Comparison of ENCODE assay signal across 8 cellular contexts in genomic region chr1:92960395-92961130, GRCh38. TPM values are rescaled to one million over a fixed set of nuclear protein-coding genes. Genes with fewer than 3 reads are reported as not detected.
A peak's percentile ranks its signal among the peaks of the same experiment; 100 is the strongest.
DNase-seq lines count a peak whose midpoint lies in the region; ATAC-seq and TF ChIP-seq lines count a peak whose summit lies in the region.

No MANE protein-coding gene starts in this region.

- peak; percentile 42 for DNase-seq in DMS 273 treated with DMSO at 0.1 percent for 48 hours (lab: John Stamatoyannopoulos, UW)
- peak; percentile 90 for DNase-seq in OCI-LY7 (ENCODE audit: low spot score)
- DNase-seq in activated T-helper 2 cell treated with anti-CD3 and anti-CD28 coated beads, Interferon-gamma antibody, Interleukin-2, Interleukin-4, amounts not matched to agents 10 μg/mL and 5 μg/mL and 100 μg/mL, durations not matched to agents 14 hours and 24 hours and 36 hours (ENCODE audit: low spot score): peak; percentile 64
- peak; percentile 92 for DNase-seq in fibroblast of peridontal ligament (ENCODE audit: extremely low read depth)
- peak; percentile 69 for DNase-seq in natural killer cell
- DNase-seq in stimulated activated naive CD8-positive, alpha-beta T cell treated with anti-CD3 and anti-CD28 coated beads, Interleukin-15, amount 100 ng/mL, for 72 hours: peak in 1 of 2 donors; percentile 75

- CTCF ChIA-PET in OCI-LY7 (lab: Charles Lee; ENCODE audit: unreplicated experiment): interaction anchor here (1.2 to 2.9 kb wide), 5 partner anchors 10 to 101 kb away, joined by 6 to 10 read pairs (median 6); no protein-coding TSS in a partner anchor

- H3K27me3 Mint-ChIP-seq in activated T-helper 2 cell treated with anti-CD3 and anti-CD28 coated beads, Interferon-gamma antibody, Interleukin-2, Interleukin-4, amounts not matched to agents 10 μg/mL and 5 μg/mL and 100 μg/mL, durations not matched to agents 14 hours and 24 hours and 36 hours (ENCODE audit: low read depth): no peaks in the 10 kb centered on the region
- H3K27me3 Mint-ChIP-seq in natural killer cell (ENCODE audit: low read depth in 2 of 2): no peaks in the 10 kb centered on the region
- no peaks in the 10 kb centered on the region for H3K27me3 Mint-ChIP-seq in stimulated activated naive CD8-positive, alpha-beta T cell treated with anti-CD3 and anti-CD28 coated beads, Interleukin-15, amount 100 ng/mL, for 72 hours

- no peaks in the 10 kb centered on the region for H3K9me3 ChIP-seq in HUES48 (ENCODE audit: control insufficient read depth, insufficient read depth, low read length)
- H3K9me3 ChIP-seq in OCI-LY7 (ENCODE audit: low read length): no peaks in the 10 kb centered on the region

- peak overlapping the region; percentile 96 for H3K27ac Mint-ChIP-seq in activated T-helper 2 cell treated with anti-CD3 and anti-CD28 coated beads, Interferon-gamma antibody, Interleukin-2, Interleukin-4, amounts not matched to agents 10 μg/mL and 5 μg/mL and 100 μg/mL, durations not matched to agents 14 hours and 24 hours and 36 hours
- peak overlapping the region; percentile 93 to 95 for H3K27ac Mint-ChIP-seq in natural killer cell
- peak overlapping the region; percentile 95 to 96 for H3K27ac Mint-ChIP-seq in stimulated activated naive CD8-positive, alpha-beta T cell treated with anti-CD3 and anti-CD28 coated beads, Interleukin-15, amount 100 ng/mL, for 72 hours

- peak; percentile 91 for TF ChIP-seq CTCF in OCI-LY7 (conservative IDR thresholded peaks at IDR 0.05; ENCODE audit: low read length)
- peak; percentile 49 for TF ChIP-seq CTCF in natural killer cell (IDR thresholded peaks at IDR 0.05)

- no peaks in the 10 kb centered on the region for H4K20me1 ChIP-seq in OCI-LY7 (ENCODE audit: insufficient read depth, low read length)

- peak overlapping the region; percentile 90 for H3K4me3 ChIP-seq in HUES48 (ENCODE audit: low read depth, low read length)
- peak overlapping the region; percentile 93 for H3K4me3 ChIP-seq in OCI-LY7 (ENCODE audit: low read depth, low read length, poor library complexity, severe bottlenecking)

- POLR2A ChIA-PET in OCI-LY7 (lab: Charles Lee): interaction anchor here (0.6 to 8.8 kb wide), 14 partner anchors 8 to 101 kb away, joined by 3 to 118 read pairs (median 6); no protein-coding TSS in a partner anchor

- ATAC-seq in GM21423 (IDR thresholded peaks at IDR 0.05; ENCODE audit: unreplicated experiment) (peak; percentile 27), natural killer cell (peak; percentile 34 to 63 (median 39))
- ATAC-seq in stimulated activated naive CD8-positive, alpha-beta T cell treated with anti-CD3 and anti-CD28 coated beads, Interleukin-15, amount 100 ng/mL, for 72 hours: peak; percentile 68

- H3K4me3 Mint-ChIP-seq in activated T-helper 2 cell treated with anti-CD3 and anti-CD28 coated beads, Interferon-gamma antibody, Interleukin-2, Interleukin-4, amounts not matched to agents 10 μg/mL and 5 μg/mL and 100 μg/mL, durations not matched to agents 14 hours and 24 hours and 36 hours (ENCODE audit: low read depth): peak overlapping the region; percentile 91
- peak overlapping the region; percentile 95 for H3K4me3 Mint-ChIP-seq in natural killer cell
- peak overlapping the region; percentile 92 to 93 for H3K4me3 Mint-ChIP-seq in stimulated activated naive CD8-positive, alpha-beta T cell treated with anti-CD3 and anti-CD28 coated beads, Interleukin-15, amount 100 ng/mL, for 72 hours

- H3K27me3 ChIP-seq in HUES48 (ENCODE audit: control insufficient read depth, insufficient read depth, low read length): peaks cover 11% of the 10 kb centered on the region; the same call in 1 of the 2 replicates

- no TSS peak for BruUV-seq in OCI-LY7 (replicated peaks; lab: Mats Ljungman, UMichigan)

- H3K27ac ChIP-seq in HUES48 (ENCODE audit: low read depth, low read length): peak overlapping the region; percentile 68
- H3K27ac ChIP-seq in OCI-LY7 (ENCODE audit: low read depth, low read length, poor library complexity, severe bottlenecking): peak overlapping the region; percentile 92

- peaks cover 68% of the 10 kb centered on the region for H3K79me2 ChIP-seq in OCI-LY7 (ENCODE audit: insufficient read depth, low read depth, low read length)

- no peaks in the 10 kb centered on the region for H3K9me2 ChIP-seq in OCI-LY7 (ENCODE audit: insufficient read depth, low read length)

- peaks cover 37% of the 10 kb centered on the region for H3K4me1 Mint-ChIP-seq in activated T-helper 2 cell treated with anti-CD3 and anti-CD28 coated beads, Interferon-gamma antibody, Interleukin-2, Interleukin-4, amounts not matched to agents 10 μg/mL and 5 μg/mL and 100 μg/mL, durations not matched to agents 14 hours and 24 hours and 36 hours (ENCODE audit: low read depth)
- H3K4me1 Mint-ChIP-seq in natural killer cell: peaks cover 39 to 40% of the 10 kb centered on the region in 2 donors
- H3K4me1 Mint-ChIP-seq in stimulated activated naive CD8-positive, alpha-beta T cell treated with anti-CD3 and anti-CD28 coated beads, Interleukin-15, amount 100 ng/mL, for 72 hours: peaks cover 40% of the 10 kb centered on the region

- peak overlapping the region; percentile 82 for H3K4me2 ChIP-seq in OCI-LY7 (ENCODE audit: low read length)

- peak overlapping the region; percentile 9; the same call in 1 of the 2 replicates for H2AFZ ChIP-seq in OCI-LY7 (ENCODE audit: low read length)

- peaks cover 25% of the 10 kb centered on the region for H3K36me3 Mint-ChIP-seq in activated T-helper 2 cell treated with anti-CD3 and anti-CD28 coated beads, Interferon-gamma antibody, Interleukin-2, Interleukin-4, amounts not matched to agents 10 μg/mL and 5 μg/mL and 100 μg/mL, durations not matched to agents 14 hours and 24 hours and 36 hours (ENCODE audit: low read depth)
- no peaks in the 10 kb centered on the region for H3K36me3 Mint-ChIP-seq in natural killer cell

- intact Hi-C loops in OCI-LY7 (cut with micrococcal nuclease; ENCODE audit: unreplicated experiment) (loop anchor here (1.0 to 5.0 kb wide), 5 partner anchors 34 to 727 kb away; partner anchors contain the start of gene MTF2), natural killer cell (cut with micrococcal nuclease) (loop anchor here (1.0 to 10.0 kb wide), 6 partner anchors 34 to 884 kb away; partner anchors contain the start of genes CCDC18 and TMED5)
- intact Hi-C loops in activated T-helper 2 cell treated with anti-CD3 and anti-CD28 coated beads, Interferon-gamma antibody, Interleukin-2, Interleukin-4, amounts not matched to agents 10 μg/mL and 5 μg/mL and 100 μg/mL, durations not matched to agents 14 hours and 24 hours and 36 hours (cut with micrococcal nuclease): loop anchor here (1.0 to 10.0 kb wide), 8 partner anchors 9 to 887 kb away; partner anchors contain the start of genes CCDC18, DR1, MTF2 and TMED5

- H3K36me3 ChIP-seq in HUES48 (ENCODE audit: control insufficient read depth, insufficient read depth, low read length) (no peaks in the 10 kb centered on the region), OCI-LY7 (ENCODE audit: insufficient read depth, low read length) (peaks cover 3% of the 10 kb centered on the region; the same call in 1 of the 2 replicates)

- H3K9me3 Mint-ChIP-seq in activated T-helper 2 cell treated with anti-CD3 and anti-CD28 coated beads, Interferon-gamma antibody, Interleukin-2, Interleukin-4, amounts not matched to agents 10 μg/mL and 5 μg/mL and 100 μg/mL, durations not matched to agents 14 hours and 24 hours and 36 hours: no peaks in the 10 kb centered on the region
- H3K9me3 Mint-ChIP-seq in natural killer cell: no peaks in the 10 kb centered on the region
- H3K9me3 Mint-ChIP-seq in stimulated activated naive CD8-positive, alpha-beta T cell treated with anti-CD3 and anti-CD28 coated beads, Interleukin-15, amount 100 ng/mL, for 72 hours: no peaks in the 10 kb centered on the region

- H3K4me1 ChIP-seq in HUES48 (ENCODE audit: control insufficient read depth, insufficient read depth, low read length) (peaks cover 16% of the 10 kb centered on the region), OCI-LY7 (ENCODE audit: insufficient read depth, low read length, poor library complexity, severe bottlenecking) (peaks cover 73% of the 10 kb centered on the region)

- peak overlapping the region; percentile 57 for H3K9ac ChIP-seq in HUES48 (ENCODE audit: low read depth, low read length)

RNA-seq across cellular contexts. Expression of gene DIPK1A, which starts 0.7 kb away (rescaled TPM):
- total RNA-seq in OCI-LY7 (2014; rRNA removed; shearing (Covaris generic)): 13.0 and 13.5 TPM in 2 replicates
- total RNA-seq in OCI-LY7 (2022) (25.4 and 26.2 TPM in 2 replicates), natural killer cell (10 to 100 TPM in 2 of 3 donors, 1 to 10 TPM in 1; 7.0 to 11.3 (median 11.2) TPM)
- total RNA-seq in activated T-helper 2 cell treated with anti-CD3 and anti-CD28 coated beads, Interferon-gamma antibody, Interleukin-2, Interleukin-4, amounts not matched to agents 10 μg/mL and 5 μg/mL and 100 μg/mL, durations not matched to agents 14 hours and 24 hours and 36 hours: 22.9 and 23.0 TPM in 2 replicates
